In the genomic region with DNA sequence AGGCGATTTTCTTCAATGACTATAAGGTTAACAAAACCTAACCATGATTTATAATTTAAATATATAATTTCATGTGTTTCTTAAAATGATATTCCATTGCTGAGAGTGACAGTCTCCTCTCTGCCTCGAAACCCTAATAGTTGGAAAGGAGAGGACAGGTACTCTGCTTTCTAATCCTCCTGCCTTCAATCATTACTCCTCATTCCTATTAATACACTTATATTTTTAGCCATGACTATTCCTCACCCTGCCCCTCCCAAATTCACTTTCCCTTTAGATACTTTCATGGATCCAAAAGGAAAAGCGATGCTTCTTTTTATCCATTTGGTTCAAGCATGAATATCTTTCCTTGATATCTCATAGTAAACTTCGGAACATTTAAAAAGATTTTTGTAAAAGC, we compare ENCODE assay signal across 22 cellular contexts.
"Had no signal": no experiment of that assay in that cellular context is flagged by ENCODE, and none has a peak within 500 bp of the region (broad histone marks: within the 10 kb centered on the region; RNA-seq: fewer than 3 reads in every experiment).

No MANE protein-coding gene starts in this region.

- H3K27ac Mint-ChIP-seq: dendritic cell treated with granulocyte-macrophage colony-stimulating factor and Interleukin-4, amounts not matched to agents 40 ng/mL and 50 ng/mL, for 4 days; endodermal cell had no signal

- ATAC-seq: gastrocnemius medialis, gastroesophageal sphincter had no signal

- H3K4me3 ChIP-seq: colonic mucosa, coronary artery, dorsolateral prefrontal cortex, esophagus muscularis mucosa, esophagus squamous epithelium, gastrocnemius medialis, gastroesophageal sphincter, heart left ventricle, heart right ventricle had no signal

- H3K9me3 ChIP-seq: colonic mucosa, esophagus muscularis mucosa, esophagus squamous epithelium, gastrocnemius medialis, gastroesophageal sphincter, heart left ventricle, heart right ventricle had no signal

- H3K9me3 Mint-ChIP-seq: dendritic cell treated with granulocyte-macrophage colony-stimulating factor and Interleukin-4, amounts not matched to agents 40 ng/mL and 50 ng/mL, for 4 days; endodermal cell had no signal

- H3K4me1 ChIP-seq: colonic mucosa, esophagus muscularis mucosa, gastrocnemius medialis, gastroesophageal sphincter had no signal

- H3K27ac ChIP-seq: colonic mucosa, coronary artery, dorsolateral prefrontal cortex, esophagus muscularis mucosa, esophagus squamous epithelium, foreskin keratinocyte, gastrocnemius medialis, gastroesophageal sphincter, heart left ventricle, heart right ventricle had no signal

- H3K27me3 ChIP-seq: colonic mucosa, dorsolateral prefrontal cortex, esophagus muscularis mucosa, esophagus squamous epithelium, foreskin keratinocyte, gastrocnemius medialis, gastroesophageal sphincter, heart left ventricle, heart right ventricle had no signal

- H3K27me3 Mint-ChIP-seq: dendritic cell treated with granulocyte-macrophage colony-stimulating factor and Interleukin-4, amounts not matched to agents 40 ng/mL and 50 ng/mL, for 4 days had no signal

- DNase-seq: colonic mucosa; cortex of kidney; dermis blood vessel endothelial cell; dorsolateral prefrontal cortex; effector CD4-positive, alpha-beta T cell; effector CD8-positive, alpha-beta T cell; effector memory CD4-positive, alpha-beta T cell; endodermal cell; erythroblast; esophagus squamous epithelium; foreskin fibroblast; foreskin melanocyte; gastrocnemius medialis; glutamatergic neuron; head of caudate nucleus; heart left ventricle; heart right ventricle had no signal

- H3K4me3 Mint-ChIP-seq: dendritic cell treated with granulocyte-macrophage colony-stimulating factor and Interleukin-4, amounts not matched to agents 40 ng/mL and 50 ng/mL, for 4 days; endodermal cell had no signal

- H3K36me3 ChIP-seq: colonic mucosa, esophagus muscularis mucosa, esophagus squamous epithelium, gastrocnemius medialis, gastroesophageal sphincter, heart left ventricle, heart right ventricle had no signal
